ENCODE assay signal across 13 cellular contexts in genomic region chr4:184684491-184685189, GRCh38. TPM values are rescaled to one million over a fixed set of nuclear protein-coding genes. Genes with fewer than 3 reads are reported as not detected.
DNase-seq lines count a peak whose midpoint lies in the region; ATAC-seq and TF ChIP-seq lines count a peak whose summit lies in the region.
"Had no signal": no experiment of that assay in that cellular context is flagged by ENCODE, and none has a peak within 500 bp of the region (broad histone marks: within the 10 kb centered on the region; RNA-seq: fewer than 3 reads in every experiment).

No MANE protein-coding gene starts in this region.

- DNase-seq in activated naive CD4-positive, alpha-beta T cell treated with anti-CD3 and anti-CD28 coated beads, Interleukin-2, amount 10 ng/mL, durations not matched to agents 7 days and 5 days: no peak
- DNase-seq in activated naive CD4-positive, alpha-beta T cell (lab: John Stamatoyannopoulos, UW): no peak
- DNase-seq in RPMI7951 (ENCODE audit: low read depth) (peak; percentile 29), esophagus squamous epithelium (lab: John Stamatoyannopoulos, UW) (no peak), stomach (peak; percentile 52)
- DNase-seq: activated T-cell treated with anti-CD3 and anti-CD28 coated beads, Interleukin-2, amount 50 U/mL, for 1 hour; left lung; PC-3; substantia nigra had no signal

- H3K27me3 ChIP-seq in esophagus squamous epithelium (no peaks in the 10 kb centered on the region), stomach (no peaks in the 10 kb centered on the region)
- H3K27me3 ChIP-seq: left lung had no signal

- H3K4me3 ChIP-seq in esophagus squamous epithelium: no peak overlapping the region
- H3K4me3 ChIP-seq in stomach: no peak overlapping the region
- H3K4me3 ChIP-seq: left lung, prostate gland had no signal

- peak overlapping the region in 3 of 4 donors; percentile 36 to 39 (median 38) for H3K27ac ChIP-seq in esophagus squamous epithelium
- peak overlapping the region; percentile 15 to 61 (median 35) for H3K27ac ChIP-seq in stomach
- H3K27ac ChIP-seq: prostate gland had no signal

- TF ChIP-seq CTCF in esophagus squamous epithelium (IDR thresholded peaks at IDR 0.05) (no peak), stomach (IDR thresholded peaks at IDR 0.05) (no peak)

- no peaks in the 10 kb centered on the region for H3K27me3 Mint-ChIP-seq in activated naive CD4-positive, alpha-beta T cell treated with anti-CD3 and anti-CD28 coated beads, Interleukin-2, amount 10 ng/mL, durations not matched to agents 7 days and 5 days

- TF ChIP-seq POLR2A in esophagus squamous epithelium (IDR thresholded peaks at IDR 0.05) (no peak), stomach (IDR thresholded peaks at IDR 0.05) (no peak)

- H3K36me3 Mint-ChIP-seq in activated naive CD4-positive, alpha-beta T cell treated with anti-CD3 and anti-CD28 coated beads, Interleukin-2, amount 10 ng/mL, durations not matched to agents 7 days and 5 days: peaks cover 4% of the 10 kb centered on the region

- ATAC-seq in HG03039 (IDR thresholded peaks at IDR 0.05; ENCODE audit: unreplicated experiment) (no peak), GM21723 (IDR thresholded peaks at IDR 0.05; ENCODE audit: unreplicated experiment) (no peak), GM21737 (IDR thresholded peaks at IDR 0.05; ENCODE audit: unreplicated experiment) (no peak)
- ATAC-seq: left lung, PC-3 had no signal

- peaks cover 18% of the 10 kb centered on the region for H3K4me1 Mint-ChIP-seq in activated naive CD4-positive, alpha-beta T cell treated with anti-CD3 and anti-CD28 coated beads, Interleukin-2, amount 10 ng/mL, durations not matched to agents 7 days and 5 days

- WGBS in esophagus squamous epithelium, 2 donors: 54 to 71% methylated on average over 5 of the region's 5 CpGs
- 32 to 60% (median 40%) methylated on average over 5 of the region's 5 CpGs for WGBS in stomach, 5 donors

- H3K36me3 ChIP-seq in esophagus squamous epithelium: peaks cover 0 to 17% (median 0%) of the 10 kb centered on the region in 3 donors
- H3K36me3 ChIP-seq in stomach: peaks cover 0 to 52% (median 22%) of the 10 kb centered on the region in 4 donors
- H3K36me3 ChIP-seq: prostate gland had no signal

- no peak for TF ChIP-seq EP300 in stomach (IDR thresholded peaks at IDR 0.05)

- intact Hi-C loops in esophagus squamous epithelium (cut with DNase I): no loop called here
- intact Hi-C loops in stomach (cut with DNase I; ENCODE audit: low total_unique reads): no loop called here

- H3K4me1 ChIP-seq in esophagus squamous epithelium: peaks cover 0 to 46% (median 3%) of the 10 kb centered on the region in 3 donors
- peaks cover 0 to 19% (median 2%) of the 10 kb centered on the region in 4 donors for H3K4me1 ChIP-seq in stomach
- H3K4me1 ChIP-seq: prostate gland had no signal

- peak overlapping the region; percentile 0 for H3K27ac Mint-ChIP-seq in activated naive CD4-positive, alpha-beta T cell treated with anti-CD3 and anti-CD28 coated beads, Interleukin-2, amount 10 ng/mL, durations not matched to agents 7 days and 5 days

- H3K9me3 Mint-ChIP-seq in activated naive CD4-positive, alpha-beta T cell treated with anti-CD3 and anti-CD28 coated beads, Interleukin-2, amount 10 ng/mL, durations not matched to agents 7 days and 5 days: no peaks in the 10 kb centered on the region

- CTCF ChIA-PET in activated naive CD4-positive, alpha-beta T cell treated with anti-CD3 and anti-CD28 coated beads, Interleukin-2, amount 10 ng/mL, durations not matched to agents 7 days and 5 days (lab: Charles Lee): interaction anchor here (1.0 to 1.6 kb wide), 2 partner anchors 12 to 240 kb away, joined by 3 to 4 read pairs; no protein-coding TSS in a partner anchor

- H3K4me3 Mint-ChIP-seq in activated naive CD4-positive, alpha-beta T cell treated with anti-CD3 and anti-CD28 coated beads, Interleukin-2, amount 10 ng/mL, durations not matched to agents 7 days and 5 days: no peak overlapping the region

- no peaks in the 10 kb centered on the region for H3K9me3 ChIP-seq in esophagus squamous epithelium
- H3K9me3 ChIP-seq in stomach: no peaks in the 10 kb centered on the region
- H3K9me3 ChIP-seq: left lung, prostate gland had no signal

RNA-seq across cellular contexts. Expression of gene PRIMPOL, which starts 35.1 kb away (rescaled TPM):
- 23.7 and 30.9 TPM in 2 replicates for total RNA-seq in RPMI7951 (2014; rRNA removed; shearing (Covaris generic))
- total RNA-seq in esophagus squamous epithelium: 10 to 100 TPM in 3 of 4 donors, 1 to 10 TPM in 1; 4.5 to 15.6 (median 10.8) TPM
- total RNA-seq in stomach: 10 to 100 TPM; 14.8 to 88.8 (median 32.4) TPM
- 10 to 100 TPM; 11.5 to 20.2 (median 12.8) TPM for polyA plus RNA-seq in stomach

RNA-seq across cellular contexts. Expression of gene CASP3, which starts 35.4 kb away (rescaled TPM):
- total RNA-seq in RPMI7951 (2014; rRNA removed; shearing (Covaris generic)): 50.8 and 56.1 TPM in 2 replicates
- 10 to 100 TPM; 22.9 to 48.0 (median 28.5) TPM for total RNA-seq in esophagus squamous epithelium
- 10 to 100 TPM; 12.5 to 52.5 (median 18.8) TPM for total RNA-seq in stomach
- 10 to 100 TPM; 12.7 to 27.3 (median 18.7) TPM for polyA plus RNA-seq in stomach

RNA-seq across cellular contexts. Expression of gene CENPU, which starts 49.3 kb away (rescaled TPM):
- 77.7 and 93.6 TPM in 2 replicates for total RNA-seq in RPMI7951 (2014; rRNA removed; shearing (Covaris generic))
- total RNA-seq in esophagus squamous epithelium (10 to 100 TPM in 3 of 4 donors, 1 to 10 TPM in 1; 4.8 to 34.6 (median 18.1) TPM), stomach (10 to 100 TPM in 1 of 5 donors, 1 to 10 TPM in 4; 5.8 to 17.8 (median 7.4) TPM)
- 10 to 100 TPM in 1 of 3 donors, 1 to 10 TPM in 2; 4.1 to 13.1 (median 5.3) TPM for polyA plus RNA-seq in stomach

Comparison
In these comparisons a context has a peak if more than half of its experiments do, and no peak if none do; other contexts are left out.
1. DNase-seq: peak in RPMI7951 (single experiment) and stomach (single experiment); none in activated naive CD4-positive, alpha-beta T cell treated with anti-CD3 and anti-CD28 coated beads, Interleukin-2, amount 10 ng/mL, durations not matched to agents 7 days and 5 days (single experiment), activated naive CD4-positive, alpha-beta T cell (0 of 4) and esophagus squamous epithelium (single experiment).